ENCODE assay signal across 18 cellular contexts in the genomic region with DNA sequence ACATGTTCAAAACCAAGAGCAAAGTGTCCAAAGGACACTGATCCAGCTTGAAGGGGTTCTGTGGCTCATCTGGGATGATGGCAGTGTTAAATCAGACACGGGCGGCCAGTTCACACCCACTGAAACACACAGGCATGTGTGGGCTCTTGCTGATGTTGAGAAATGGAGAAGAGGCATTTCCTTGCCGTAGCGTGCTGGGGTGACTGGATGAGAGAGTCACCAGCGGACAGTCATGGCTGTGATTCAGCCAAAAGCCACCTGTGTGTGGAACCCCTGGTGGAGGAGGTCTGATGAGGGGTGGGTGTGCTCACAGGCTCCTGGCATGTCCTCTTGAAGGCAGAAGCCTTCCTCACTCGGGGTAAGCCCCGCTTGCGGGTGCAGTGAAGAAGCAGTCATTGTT. TPM values are rescaled to one million over a fixed set of nuclear protein-coding genes. Genes with fewer than 3 reads are reported as not detected.
DNase-seq lines count a peak whose midpoint lies in the region; ATAC-seq and TF ChIP-seq lines count a peak whose summit lies in the region.
"Had no signal": no experiment of that assay in that cellular context is flagged by ENCODE, and none has a peak within 500 bp of the region (broad histone marks: within the 10 kb centered on the region; RNA-seq: fewer than 3 reads in every experiment).

No MANE protein-coding gene starts in this region.

- intact Hi-C loops in spleen (cut with DNase I; ENCODE audit: low total_unique reads) = no loop called here

- no peak overlapping the region for H3K4me3 Mint-ChIP-seq in activated T-cell treated with anti-CD3 and anti-CD28 coated beads, Interleukin-2, amount 50 U/mL, for 4 hours
- no peak overlapping the region; the same call in 1 of the 2 replicates for H3K4me3 Mint-ChIP-seq in HFFc6
- peak overlapping the region in 1 of 2 donors; percentile 3 for H3K4me3 Mint-ChIP-seq in effector memory CD8-positive, alpha-beta T cell

- peaks cover 0 to 95% (median 46%) of the 10 kb centered on the region in 6 donors for H3K36me3 ChIP-seq in spleen

- peak overlapping the region; percentile 65 for H3K27ac Mint-ChIP-seq in HFFc6
- peak overlapping the region; percentile 9 to 85 for H3K27ac Mint-ChIP-seq in effector memory CD8-positive, alpha-beta T cell

- H3K9me3 Mint-ChIP-seq in activated T-cell treated with anti-CD3 and anti-CD28 coated beads, Interleukin-2, amount 50 U/mL, for 4 hours = peaks cover 8% of the 10 kb centered on the region
- H3K9me3 Mint-ChIP-seq in HFFc6 = peaks cover 18% of the 10 kb centered on the region
- H3K9me3 Mint-ChIP-seq in effector memory CD8-positive, alpha-beta T cell = no peaks in the 10 kb centered on the region

- H3K4me1 Mint-ChIP-seq in activated T-cell treated with anti-CD3 and anti-CD28 coated beads, Interleukin-2, amount 50 U/mL, for 4 hours (ENCODE audit: low read depth) = peaks cover 38% of the 10 kb centered on the region
- H3K4me1 Mint-ChIP-seq in HFFc6 (ENCODE audit: low read depth) = peaks cover 40% of the 10 kb centered on the region
- peaks cover 42 to 52% of the 10 kb centered on the region in 2 donors for H3K4me1 Mint-ChIP-seq in effector memory CD8-positive, alpha-beta T cell (ENCODE audit: low read depth in 2 of 2)

- peak; percentile 16 for DNase-seq in activated T-cell treated with anti-CD3 and anti-CD28 coated beads, Interleukin-2, amount 50 U/mL, for 1 hour
- DNase-seq in activated T-cell treated with anti-CD3 and anti-CD28 coated beads, Interleukin-2, amount 50 U/mL, for 4 hours = no peak
- DNase-seq in HFFc6 (no peak), spleen (peak; percentile 54), cortex of kidney (lab: John Stamatoyannopoulos, UW) (no peak), omental fat pad (ENCODE audit: low spot score) (no peak)
- no peak for DNase-seq in effector memory CD8-positive, alpha-beta T cell
- DNase-seq: aorta, DMS 273 treated with DMSO at 0.1 percent for 48 hours, HCEC 1CT, Kasumi-1, NCI-H1436 treated with DMSO at 0.1 percent for 48 hours, stomach had no signal

- H3K27me3 ChIP-seq in spleen (replicated peaks in 1 of 7) = no peaks in the 10 kb centered on the region
- H3K27me3 ChIP-seq: dorsolateral prefrontal cortex, right lobe of liver, stomach had no signal

- no peak for ATAC-seq in activated T-cell treated with anti-CD3 and anti-CD28 coated beads, Interleukin-2, amount 50 U/mL, for 4 hours
- no peak for ATAC-seq in effector memory CD8-positive, alpha-beta T cell (replicated peaks)
- ATAC-seq in HG03457 (IDR thresholded peaks at IDR 0.05; ENCODE audit: unreplicated experiment) (no peak), omental fat pad (ENCODE audit: low FRiP score) (no peak)
- ATAC-seq: naive thymus-derived CD8-positive, alpha-beta T cell; right lobe of liver had no signal

- peaks cover 0 to 18% (median 15%) of the 10 kb centered on the region in 8 donors for H3K9me3 ChIP-seq in spleen

- no peaks in the 10 kb centered on the region for H3K27me3 Mint-ChIP-seq in activated T-cell treated with anti-CD3 and anti-CD28 coated beads, Interleukin-2, amount 50 U/mL, for 4 hours (ENCODE audit: low read depth)
- H3K27me3 Mint-ChIP-seq in HFFc6 (ENCODE audit: insufficient read depth) = peaks cover 7% of the 10 kb centered on the region; the same call in 1 of the 2 replicates
- H3K27me3 Mint-ChIP-seq in effector memory CD8-positive, alpha-beta T cell = no peaks in the 10 kb centered on the region
- H3K27me3 Mint-ChIP-seq: naive thymus-derived CD8-positive, alpha-beta T cell had no signal

- H3K27ac ChIP-seq in spleen = peak overlapping the region in 1 of 8 donors; percentile 42
- H3K27ac ChIP-seq: HL-60, right lobe of liver, stomach had no signal

- H3K4me3 ChIP-seq in spleen = no peak overlapping the region
- H3K4me3 ChIP-seq: dorsolateral prefrontal cortex, right lobe of liver, stomach had no signal

- TF ChIP-seq CTCF in HFFc6 (IDR thresholded peaks at IDR 0.05) (no peak), spleen (IDR thresholded peaks at IDR 0.05 in 8 of 11, conservative IDR thresholded peaks at IDR 0.05 in 3 of 11) (no peak), omental fat pad (IDR thresholded peaks at IDR 0.05) (no peak)

- 81 to 96% (median 91%) methylated on average over 4 to 8 of the region's 8 CpGs for WGBS in spleen, 5 donors

- H3K36me3 Mint-ChIP-seq in activated T-cell treated with anti-CD3 and anti-CD28 coated beads, Interleukin-2, amount 50 U/mL, for 4 hours (ENCODE audit: insufficient read depth) = peaks cover 42% of the 10 kb centered on the region
- peaks cover 59% of the 10 kb centered on the region for H3K36me3 Mint-ChIP-seq in HFFc6 (ENCODE audit: low read depth)
- H3K36me3 Mint-ChIP-seq in effector memory CD8-positive, alpha-beta T cell (ENCODE audit: insufficient read depth) = peaks cover 96% of the 10 kb centered on the region

- no peak for TF ChIP-seq POLR2A in spleen (IDR thresholded peaks at IDR 0.05)

- H3K4me1 ChIP-seq in spleen = peaks cover 21 to 96% (median 61%) of the 10 kb centered on the region in 6 donors

RNA-seq across cellular contexts. Expression of gene C1orf35, which starts 7.2 kb away (rescaled TPM):
- 10 to 100 TPM; 41.0 to 41.9 (median 41.7) TPM for total RNA-seq in activated T-cell treated with anti-CD3 and anti-CD28 coated beads, Interleukin-2, amount 50 U/mL, for 4 hours
- total RNA-seq in HFFc6 (2021; fragmentation: NEBNext Ultra II Directional; extraction: Animal tissue kit (Norgen Biotek cat#: 25700)) = 10 to 100 TPM; 10.4 to 17.2 (median 12.5) TPM
- total RNA-seq in spleen (10 to 100 TPM in 6 of 7 donors, 1 to 10 TPM in 1; 7.3 to 14.2 (median 11.9) TPM), omental fat pad (10 to 100 TPM in 2 of 4 donors, 1 to 10 TPM in 2; 5.1 to 17.2 (median 8.8) TPM)
- polyA plus RNA-seq in spleen = 10 to 100 TPM; 18.7 to 23.4 (median 21.7) TPM

RNA-seq across cellular contexts. Expression of gene MRPL55, which starts 13.2 kb away (rescaled TPM):
- total RNA-seq in activated T-cell treated with anti-CD3 and anti-CD28 coated beads, Interleukin-2, amount 50 U/mL, for 4 hours = 10 to 100 TPM; 82.3 to 93.0 (median 89.5) TPM
- 10 to 100 TPM; 48.3 to 55.4 (median 49.6) TPM for total RNA-seq in HFFc6 (2021; fragmentation: NEBNext Ultra II Directional; extraction: Animal tissue kit (Norgen Biotek cat#: 25700))
- total RNA-seq in spleen = 100 to 1,000 TPM in 1 of 7 donors, 10 to 100 TPM in 6; 32.3 to 103 (median 39.0) TPM
- 100 to 1,000 TPM in 2 of 3 donors, 10 to 100 TPM in 1; 95.2 to 114 (median 111) TPM for polyA plus RNA-seq in spleen
- total RNA-seq in omental fat pad = 10 to 100 TPM; 47.1 to 95.5 (median 71.7) TPM

RNA-seq across cellular contexts. Expression of gene ARF1, which starts 13.4 kb away (rescaled TPM):
- total RNA-seq in activated T-cell treated with anti-CD3 and anti-CD28 coated beads, Interleukin-2, amount 50 U/mL, for 4 hours = 100 to 1,000 TPM; 404 to 411 (median 408) TPM
- 100 to 1,000 TPM; 578 to 615 (median 590) TPM for total RNA-seq in HFFc6 (2021; fragmentation: NEBNext Ultra II Directional; extraction: Animal tissue kit (Norgen Biotek cat#: 25700))
- total RNA-seq in spleen (100 to 1,000 TPM; 302 to 387 (median 338) TPM), omental fat pad (100 to 1,000 TPM; 273 to 440 (median 369) TPM)
- polyA plus RNA-seq in spleen = 100 to 1,000 TPM; 150 to 282 (median 231) TPM

RNA-seq across cellular contexts. Expression of gene GUK1, which starts 44.1 kb away (rescaled TPM):
- 100 to 1,000 TPM; 219 to 248 (median 242) TPM for total RNA-seq in activated T-cell treated with anti-CD3 and anti-CD28 coated beads, Interleukin-2, amount 50 U/mL, for 4 hours
- total RNA-seq in HFFc6 (2021; fragmentation: NEBNext Ultra II Directional; extraction: Animal tissue kit (Norgen Biotek cat#: 25700)) = 100 to 1,000 TPM; 215 to 313 (median 247) TPM
- total RNA-seq in spleen (100 to 1,000 TPM; 167 to 218 (median 186) TPM), omental fat pad (100 to 1,000 TPM; 285 to 404 (median 308) TPM)
- polyA plus RNA-seq in spleen = 100 to 1,000 TPM; 279 to 499 (median 316) TPM

RNA-seq across cellular contexts. Expression of gene GJC2, which starts 53.8 kb away (rescaled TPM):
- under 1 TPM; 0.49 to 0.79 (median 0.53) TPM for total RNA-seq in activated T-cell treated with anti-CD3 and anti-CD28 coated beads, Interleukin-2, amount 50 U/mL, for 4 hours
- total RNA-seq in HFFc6 (2021; fragmentation: NEBNext Ultra II Directional; extraction: Animal tissue kit (Norgen Biotek cat#: 25700)) = 1 to 10 TPM; 1.1 to 2.3 (median 1.2) TPM
- total RNA-seq in spleen (1 to 10 TPM in 6 of 7 donors, under 1 TPM in 1; 0.94 to 3.5 (median 2.4) TPM), omental fat pad (1 to 10 TPM; 1.9 to 5.5 (median 2.9) TPM)
- under 1 TPM; 0.35 to 0.96 (median 0.67) TPM for polyA plus RNA-seq in spleen

Comparison
In these comparisons a context has a peak if more than half of its experiments do, and no peak if none do; other contexts are left out.
1. DNase-seq: peak in activated T-cell treated with anti-CD3 and anti-CD28 coated beads, Interleukin-2, amount 50 U/mL, for 1 hour (single experiment) and spleen (single experiment); none in activated T-cell treated with anti-CD3 and anti-CD28 coated beads, Interleukin-2, amount 50 U/mL, for 4 hours (single experiment), HFFc6 (single experiment), effector memory CD8-positive, alpha-beta T cell (0 of 3), cortex of kidney (single experiment) and omental fat pad (single experiment).